In the genomic region with DNA sequence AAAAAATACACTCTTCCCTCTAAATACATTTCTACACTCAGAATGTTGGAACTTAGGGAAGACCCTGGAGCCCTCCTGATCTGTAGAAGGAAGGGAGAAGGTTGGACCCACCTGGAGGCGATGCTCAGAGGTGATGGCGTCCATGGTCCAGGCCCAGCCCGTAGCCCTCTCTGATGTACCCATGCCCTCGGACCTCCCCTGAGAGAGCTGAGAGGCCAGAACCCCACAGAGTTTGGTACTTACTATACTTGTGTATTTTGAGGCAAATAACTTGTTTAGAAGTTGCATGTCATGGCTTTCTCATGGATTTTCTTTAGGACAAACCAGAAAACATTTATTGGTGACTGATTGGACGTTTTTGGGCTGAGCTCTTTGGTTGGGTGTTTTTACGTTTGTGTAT, we compare ENCODE assay signal across 18 cellular contexts.
"Had no signal": no experiment of that assay in that cellular context is flagged by ENCODE, and none has a peak within 500 bp of the region (broad histone marks: within the 10 kb centered on the region; RNA-seq: fewer than 3 reads in every experiment).

No MANE protein-coding gene starts in this region.

- H3K4me1 ChIP-seq: vagina had no signal

- H3K27me3 Mint-ChIP-seq: activated CD4-positive, alpha-beta memory T cell treated with anti-CD3 and anti-CD28 coated beads, Interleukin-2, amount 10 ng/mL, durations not matched to agents 7 days and 5 days; activated CD8-positive, alpha-beta memory T cell treated with anti-CD3 and anti-CD28 coated beads, Interleukin-2, amount 10 ng/mL, durations not matched to agents 7 days and 5 days; dendritic cell treated with granulocyte-macrophage colony-stimulating factor and Interleukin-4, amounts not matched to agents 40 ng/mL and 50 ng/mL, for 4 days; stimulated activated naive B cell treated with anti-CD40 and anti-IgM and Interleukin-4, amounts not matched to agents 10 μg/mL and 1 μg/mL and 100 μg/mL, for 72 hours; type B pancreatic cell had no signal

- H3K4me3 ChIP-seq: body of pancreas, esophagus muscularis mucosa, smooth muscle cell, vagina had no signal

- H3K9me3 ChIP-seq: body of pancreas, esophagus muscularis mucosa, vagina had no signal

- H3K36me3 ChIP-seq: vagina had no signal

- H3K27me3 ChIP-seq: body of pancreas, esophagus muscularis mucosa, vagina had no signal

- H3K27ac Mint-ChIP-seq: activated CD4-positive, alpha-beta memory T cell treated with anti-CD3 and anti-CD28 coated beads, Interleukin-2, amount 10 ng/mL, durations not matched to agents 7 days and 5 days; activated CD8-positive, alpha-beta memory T cell treated with anti-CD3 and anti-CD28 coated beads, Interleukin-2, amount 10 ng/mL, durations not matched to agents 7 days and 5 days; dendritic cell treated with granulocyte-macrophage colony-stimulating factor and Interleukin-4, amounts not matched to agents 40 ng/mL and 50 ng/mL, for 4 days; nephron; stimulated activated naive B cell treated with anti-CD40 and anti-IgM and Interleukin-4, amounts not matched to agents 10 μg/mL and 1 μg/mL and 100 μg/mL, for 72 hours; T-helper 1 cell treated with Interleukin-12 subunit alpha and Interleukin-12 subunit beta and Interleukin-4 antibody, amounts not matched to agents 30 μg/mL and 1 μg/mL, for 36 hours had no signal

- H3K36me3 Mint-ChIP-seq: type B pancreatic cell had no signal

- H3K27ac ChIP-seq: body of pancreas, esophagus muscularis mucosa, vagina had no signal

- DNase-seq: activated CD4-positive, alpha-beta memory T cell treated with anti-CD3 and anti-CD28 coated beads, Interleukin-2, amount 10 ng/mL, durations not matched to agents 7 days and 5 days; activated CD4-positive, alpha-beta T cell treated with anti-CD3 and anti-CD28 coated beads for 48 hours; activated CD8-positive, alpha-beta memory T cell treated with anti-CD3 and anti-CD28 coated beads, Interleukin-2, amount 10 ng/mL, durations not matched to agents 7 days and 5 days; activated naive CD4-positive, alpha-beta T cell treated with anti-CD3 and anti-CD28 coated beads, Interleukin-2, amount 50 U/mL, for 16 hours; anterior cingulate cortex; body of pancreas; effector CD4-positive, alpha-beta T cell; left cardiac atrium; nucleus accumbens; stimulated activated CD4-positive, alpha-beta T cell treated with anti-CD3 and anti-CD28 coated beads, Interleukin-15, amount 100 ng/mL, for 24 hours; stimulated activated naive B cell treated with anti-CD40 and anti-IgM and Interleukin-4, amounts not matched to agents 10 μg/mL and 1 μg/mL and 100 μg/mL, for 72 hours had no signal

- H3K4me3 Mint-ChIP-seq: activated CD4-positive, alpha-beta memory T cell treated with anti-CD3 and anti-CD28 coated beads, Interleukin-2, amount 10 ng/mL, durations not matched to agents 7 days and 5 days; activated CD8-positive, alpha-beta memory T cell treated with anti-CD3 and anti-CD28 coated beads, Interleukin-2, amount 10 ng/mL, durations not matched to agents 7 days and 5 days; dendritic cell treated with granulocyte-macrophage colony-stimulating factor and Interleukin-4, amounts not matched to agents 40 ng/mL and 50 ng/mL, for 4 days; nephron; stimulated activated naive B cell treated with anti-CD40 and anti-IgM and Interleukin-4, amounts not matched to agents 10 μg/mL and 1 μg/mL and 100 μg/mL, for 72 hours; T-helper 1 cell treated with Interleukin-12 subunit alpha and Interleukin-12 subunit beta and Interleukin-4 antibody, amounts not matched to agents 30 μg/mL and 1 μg/mL, for 36 hours; type B pancreatic cell had no signal

- H3K9me3 Mint-ChIP-seq: activated CD4-positive, alpha-beta memory T cell treated with anti-CD3 and anti-CD28 coated beads, Interleukin-2, amount 10 ng/mL, durations not matched to agents 7 days and 5 days; dendritic cell treated with granulocyte-macrophage colony-stimulating factor and Interleukin-4, amounts not matched to agents 40 ng/mL and 50 ng/mL, for 4 days; nephron; stimulated activated naive B cell treated with anti-CD40 and anti-IgM and Interleukin-4, amounts not matched to agents 10 μg/mL and 1 μg/mL and 100 μg/mL, for 72 hours; T-helper 1 cell treated with Interleukin-12 subunit alpha and Interleukin-12 subunit beta and Interleukin-4 antibody, amounts not matched to agents 30 μg/mL and 1 μg/mL, for 36 hours; type B pancreatic cell had no signal

- H3K4me2 ChIP-seq: smooth muscle cell had no signal
